14 cellular contexts compared by ENCODE assay signal in the genomic region with DNA sequence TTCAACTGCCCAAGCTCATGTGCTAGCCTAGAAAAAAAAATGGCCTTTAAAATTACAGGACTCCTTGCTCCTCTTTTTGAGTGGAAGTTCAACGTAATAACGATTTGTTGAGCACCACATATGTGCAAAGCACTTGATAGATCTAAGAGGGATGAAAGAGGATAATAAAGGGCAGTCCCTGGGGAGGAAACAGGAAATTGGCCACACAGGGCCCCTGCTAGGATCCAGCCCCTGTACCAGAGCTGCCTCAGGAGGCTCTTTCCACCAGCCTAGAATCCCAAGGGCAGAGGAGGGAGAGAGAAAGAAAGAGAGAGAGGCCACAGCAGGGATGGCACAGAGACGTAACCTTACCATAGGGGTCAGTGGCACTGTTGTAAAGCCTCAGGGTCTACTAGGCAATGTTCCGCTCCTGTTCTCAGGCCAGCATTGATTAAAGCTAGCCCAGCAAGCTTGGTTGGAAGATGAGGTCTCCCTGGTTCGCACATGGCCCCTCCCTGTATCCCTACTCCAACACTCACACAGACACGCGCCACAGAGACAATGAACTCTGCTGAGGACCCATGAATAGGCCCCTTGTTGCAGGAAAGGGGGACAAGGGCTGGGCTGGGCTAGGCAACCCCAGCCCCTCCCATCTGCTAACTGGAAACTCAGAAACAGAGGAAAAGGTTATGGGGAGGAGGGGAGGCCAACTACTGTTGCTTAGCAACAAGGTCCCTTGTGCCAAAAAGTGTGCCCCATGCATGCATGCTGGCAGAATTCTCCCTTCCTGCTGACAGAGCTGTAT. TPM values are rescaled to one million over a fixed set of nuclear protein-coding genes. Genes with fewer than 3 reads are reported as not detected.
DNase-seq lines count a peak whose midpoint lies in the region; ATAC-seq and TF ChIP-seq lines count a peak whose summit lies in the region.
"Had no signal": no experiment of that assay in that cellular context is flagged by ENCODE, and none has a peak within 500 bp of the region (broad histone marks: within the 10 kb centered on the region; RNA-seq: fewer than 3 reads in every experiment).

TSS of gene TMPRSS5 (minus strand) at position 438 of the 784 bp plus-strand sequence. CDS start at position 354, 84 bp downstream.

- no peak within 1 kb of the TSS for H3K27ac ChIP-seq in neuronal stem cell (replicated peaks; ENCODE audit: low read length)
- no peak within 1 kb of the TSS for H3K27ac ChIP-seq in RWPE1
- H3K27ac ChIP-seq: colonic mucosa, thoracic aorta had no signal

- H3K4me2 ChIP-seq in neuronal stem cell (ENCODE audit: insufficient read depth, low read length, poor library complexity, severe bottlenecking): peak within 1 kb of the TSS; percentile 21

- no peak for ATAC-seq in HG03442 (IDR thresholded peaks at IDR 0.05; ENCODE audit: unreplicated experiment)
- ATAC-seq: activated naive CD4-positive, alpha-beta T cell treated with anti-CD3 and anti-CD28 coated beads, Interleukin-2, amount 50 U/mL, for 72 hours had no signal

- no peak within 1 kb of the TSS for H4K8ac ChIP-seq in neuronal stem cell (ENCODE audit: low read depth, low read length)

- CTCF ChIA-PET in RWPE1 (lab: Yijun Ruan, JAX): interaction anchor here (0.6 kb wide), 1 partner anchor 191 kb away, joined by 3 read pairs; no protein-coding TSS in a partner anchor

- H2BK12ac ChIP-seq in neuronal stem cell (ENCODE audit: low read length): no peak within 1 kb of the TSS

- no peak within 1 kb of the TSS for H4K91ac ChIP-seq in neuronal stem cell (ENCODE audit: low read depth, low read length, poor library complexity)

- no peak within 1 kb of the TSS for H3K9ac ChIP-seq in neuronal stem cell (ENCODE audit: low read depth, low read length, poor library complexity)

- H3K4me1 ChIP-seq in neuronal stem cell (ENCODE audit: control insufficient read depth in 2 of 2, insufficient read depth in 1 of 2, low read depth in 1 of 2, low read length in 2 of 2): peaks cover 11 to 19% of the 10 kb centered on the region in 2 donors
- H3K4me1 ChIP-seq: colonic mucosa had no signal

- no peaks in the 10 kb centered on the region for H3K79me1 ChIP-seq in neuronal stem cell (ENCODE audit: low read depth, low read length)

- no peak within 1 kb of the TSS for H3K14ac ChIP-seq in neuronal stem cell (ENCODE audit: low read length)

- H3K23ac ChIP-seq in neuronal stem cell (ENCODE audit: low read depth, low read length, poor library complexity): no peak within 1 kb of the TSS

- no peaks in the 10 kb centered on the region for H3K27me3 ChIP-seq in neuronal stem cell (ENCODE audit: control insufficient read depth in 3 of 3, insufficient read depth in 3 of 3, low read depth in 1 of 3, low read length in 3 of 3)
- H3K27me3 ChIP-seq: colonic mucosa had no signal

- no peak within 1 kb of the TSS for H3K4me3 ChIP-seq in NB4 (ENCODE audit: low read depth, low read length)
- H3K4me3 ChIP-seq in neuronal stem cell (ENCODE audit: low read length in 2 of 2): peak within 1 kb of the TSS in 1 of 2 donors; percentile 23
- H3K4me3 ChIP-seq: colonic mucosa, lung, thoracic aorta had no signal

- no peaks in the 10 kb centered on the region for H3K36me3 ChIP-seq in neuronal stem cell (replicated peaks in 1 of 2; ENCODE audit: control insufficient read depth in 2 of 2, insufficient read depth in 2 of 2, low read length in 2 of 2)
- H3K36me3 ChIP-seq: colonic mucosa, thoracic aorta had no signal

- H2AFZ ChIP-seq in neuronal stem cell (ENCODE audit: low read length): peak within 1 kb of the TSS; percentile 73

- peak within 1 kb of the TSS; percentile 8 for H3K18ac ChIP-seq in neuronal stem cell (ENCODE audit: low read length)

- peaks cover 3 to 24% of the 10 kb centered on the region in 2 donors for H3K9me3 ChIP-seq in neuronal stem cell (replicated peaks in 1 of 2; ENCODE audit: control insufficient read depth in 2 of 2, insufficient read depth in 1 of 2, low read depth in 1 of 2, low read length in 2 of 2)
- H3K9me3 ChIP-seq: colonic mucosa had no signal

- POLR2A ChIA-PET in RWPE1 (lab: Yijun Ruan, JAX; ENCODE audit: low non-redundant PET): no interaction called here

- H3K4ac ChIP-seq in neuronal stem cell (ENCODE audit: low read length): no peak within 1 kb of the TSS

- no CpG with 5 or more reads among the region's 7 CpGs for WGBS in neuronal stem cell (ENCODE audit: extremely low coverage in 2 of 2, insufficient read length in 2 of 2, insufficient replicate concordance in 1 of 2), 2 donors

- H2AK5ac ChIP-seq in neuronal stem cell (ENCODE audit: low read depth, low read length): peak within 1 kb of the TSS; percentile 58

- no peak for TF ChIP-seq CTCF in NB4 (IDR thresholded peaks at IDR 0.05; ENCODE audit: low read depth, low read length)
- no peak for TF ChIP-seq CTCF in RWPE1 (conservative IDR thresholded peaks at IDR 0.05; ENCODE audit: low read depth)

- H2BK120ac ChIP-seq in neuronal stem cell (ENCODE audit: low read depth, low read length): no peak within 1 kb of the TSS

- no peak for TF ChIP-seq POLR2A in NB4 (IDR thresholded peaks at IDR 0.05; ENCODE audit: extremely low read depth, insufficient read length)

- H2BK15ac ChIP-seq in neuronal stem cell (ENCODE audit: low read length): no peak within 1 kb of the TSS

- no peak within 1 kb of the TSS for H2BK5ac ChIP-seq in neuronal stem cell (ENCODE audit: low read length)

- peak; percentile 98 for DNase-seq in Ammon's horn (ENCODE audit: low spot score)
- peak; percentile 44 for DNase-seq in NB4 (ENCODE audit: low read depth)
- DNase-seq in ecto neural progenitor cell (ENCODE audit: low spot score): peak; percentile 53
- peak; percentile 32 for DNase-seq in neuronal stem cell (ENCODE audit: low spot score)
- no peak for DNase-seq in RWPE1 (ENCODE audit: low spot score)
- no peak for DNase-seq in NCI-H187 (lab: John Stamatoyannopoulos, UW)
- no peak for DNase-seq in GM19240 (ENCODE audit: insufficient read length, low spot score)
- DNase-seq: activated CD4-positive, CD25-positive, alpha-beta regulatory T cell treated with anti-CD3 and anti-CD28 coated beads, Interleukin-2, amount 50 U/mL, for 72 hours; colonic mucosa; DND-41 had no signal

RNA-seq across cellular contexts. Expression of gene TMPRSS5, which starts in this region (rescaled TPM):
- 0.35 TPM for polyA plus RNA-seq in neuronal stem cell (2013, experiment 1 of 2)
- polyA plus RNA-seq in neuronal stem cell (2013, experiment 2 of 2): 0.22 TPM

Comparison
In these comparisons a context has a peak if more than half of its experiments do, and no peak if none do; other contexts are left out.
1. DNase-seq: peak in Ammon's horn (single experiment), NB4 (single experiment), ecto neural progenitor cell (single experiment) and neuronal stem cell (single experiment); none in RWPE1 (single experiment), NCI-H187 (0 of 2) and GM19240 (single experiment).